8 cellular contexts compared by ENCODE assay signal in genomic region chr3:58177747-58178527, GRCh38. TPM values are rescaled to one million over a fixed set of nuclear protein-coding genes. Genes with fewer than 3 reads are reported as not detected.
DNase-seq lines count a peak whose midpoint lies in the region; ATAC-seq and TF ChIP-seq lines count a peak whose summit lies in the region.

No MANE protein-coding gene starts in this region.

- H3K9ac ChIP-seq in NT2/D1 (ENCODE audit: insufficient read length, low read depth) = peak overlapping the region; percentile 62

- in situ Hi-C loops in ACHN (cut with HindIII; ENCODE audit: low pct_ligation_motif_present, low pct_unique_long_range_greater_than_20kb, low sequenced_read_pairs) = no loop called here

- peak overlapping the region in 3 of 4 donors; percentile 12 to 48 (median 40) for H3K27ac ChIP-seq in esophagus squamous epithelium

- H3K36me3 ChIP-seq in NT2/D1 (ENCODE audit: insufficient read depth, insufficient read length, low read length) (no peaks in the 10 kb centered on the region), esophagus squamous epithelium (no peaks in the 10 kb centered on the region)

- H3K9me3 ChIP-seq in NT2/D1 (ENCODE audit: insufficient read depth, low read length) (no peaks in the 10 kb centered on the region), esophagus squamous epithelium (no peaks in the 10 kb centered on the region)

- intact Hi-C loops in esophagus squamous epithelium (cut with DNase I) = no loop called here

- ATAC-seq in GM18517 (IDR thresholded peaks at IDR 0.05; ENCODE audit: unreplicated experiment) = peak; percentile 73
- ATAC-seq in HG03175 (IDR thresholded peaks at IDR 0.05; ENCODE audit: unreplicated experiment) = peak; percentile 80

- peaks cover 23% of the 10 kb centered on the region for H3K4me1 ChIP-seq in NT2/D1 (ENCODE audit: insufficient read depth, insufficient read length)
- H3K4me1 ChIP-seq in esophagus squamous epithelium = peaks cover 0 to 56% (median 31%) of the 10 kb centered on the region in 3 donors

- H3K4me3 ChIP-seq in NT2/D1 (ENCODE audit: insufficient read length, low read depth) (peak overlapping the region; percentile 29), esophagus squamous epithelium (peak overlapping the region; percentile 30 to 73 (median 50))

- peak; percentile 78 to 96 (median 92) for TF ChIP-seq CTCF in esophagus squamous epithelium (IDR thresholded peaks at IDR 0.05)

- DNase-seq in ACHN (peak; percentile 72), NT2/D1 (ENCODE audit: low read depth, low spot score) (peak; percentile 73), esophagus squamous epithelium (lab: John Stamatoyannopoulos, UW) (no peak), myocyte (ENCODE audit: low read depth) (peak; percentile 78)
- DNase-seq in activated T-cell treated with anti-CD3 and anti-CD28 coated beads, Interleukin-2, amount 50 U/mL, for 1 hour = peak; percentile 92
- peak; percentile 75 to 79 for DNase-seq in stimulated activated CD8-positive, alpha-beta memory T cell treated with anti-CD3 and anti-CD28 coated beads, Interleukin-7, amount 100 ng/mL, for 4 hours (ENCODE audit: low read depth in 2 of 2)

- H3K27me3 ChIP-seq in NT2/D1 (ENCODE audit: insufficient read depth, insufficient read length) (peaks cover 3% of the 10 kb centered on the region), esophagus squamous epithelium (no peaks in the 10 kb centered on the region)

- no peak for TF ChIP-seq POLR2A in esophagus squamous epithelium (IDR thresholded peaks at IDR 0.05)

- 5 to 14% methylated on average over 8 to 9 of the region's 46 CpGs for WGBS in esophagus squamous epithelium, 2 donors

RNA-seq across cellular contexts. Expression of gene DNASE1L3, which starts 32.8 kb away (rescaled TPM):
- total RNA-seq in esophagus squamous epithelium (10 to 100 TPM in 3 of 4 donors, 1 to 10 TPM in 1; 8.3 to 15.3 (median 11.9) TPM), myocyte (not detected in 2 replicates)
- polyA plus RNA-seq in myocyte (2012) = not detected

RNA-seq across cellular contexts. Expression of gene ABHD6, which starts 59.7 kb away (rescaled TPM):
- 10 to 100 TPM in 1 of 4 donors, 1 to 10 TPM in 3; 5.8 to 16.5 (median 8.9) TPM for total RNA-seq in esophagus squamous epithelium
- total RNA-seq in myocyte = 5.8 and 6.1 TPM in 2 replicates
- polyA plus RNA-seq in myocyte (2012) = 6.6 TPM
